ENCODE assay signal across 12 cellular contexts in the genomic region with DNA sequence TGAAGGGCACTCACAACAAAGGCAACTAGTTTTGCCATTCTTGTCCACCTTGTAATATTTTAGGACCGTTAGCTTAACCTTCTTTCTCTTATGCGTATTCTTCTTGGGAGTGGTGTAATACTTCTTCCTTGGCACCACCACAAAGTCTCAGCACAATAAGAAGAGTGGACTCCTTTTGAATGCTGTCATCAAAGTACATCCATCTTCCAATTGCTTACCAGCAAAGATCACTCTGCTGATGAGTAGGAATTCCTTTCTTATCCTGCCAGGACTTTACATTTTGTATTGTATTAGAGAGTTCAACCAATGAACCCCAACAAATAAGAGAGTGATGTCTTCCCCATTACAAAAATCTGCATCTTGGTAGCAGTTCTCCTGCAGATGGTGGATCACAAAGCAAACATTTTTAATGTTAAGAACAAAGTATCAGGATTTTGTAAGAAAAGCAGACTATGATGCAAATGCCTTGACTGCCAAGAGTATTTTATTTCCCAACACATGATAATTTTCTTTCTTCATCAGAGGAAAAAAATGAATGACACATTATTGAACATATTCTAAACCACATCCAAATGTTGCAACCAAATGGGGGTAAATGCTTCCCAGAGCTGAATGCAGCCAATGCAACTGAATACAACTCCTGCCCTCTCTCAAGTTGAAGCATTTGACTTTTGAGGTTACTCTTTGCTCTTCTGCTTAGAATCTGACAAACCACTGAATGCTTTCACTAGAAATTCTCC. TPM values are rescaled to one million over a fixed set of nuclear protein-coding genes. Genes with fewer than 3 reads are reported as not detected.
DNase-seq lines count a peak whose midpoint lies in the region; ATAC-seq lines count a peak whose summit lies in the region.
"Had no signal": no experiment of that assay in that cellular context is flagged by ENCODE, and none has a peak within 500 bp of the region (broad histone marks: within the 10 kb centered on the region; RNA-seq: fewer than 3 reads in every experiment).

No MANE protein-coding gene starts in this region.

- peak; percentile 88 for ATAC-seq in sciatic nerve
- ATAC-seq in GM21717 (IDR thresholded peaks at IDR 0.05; ENCODE audit: unreplicated experiment): no peak
- ATAC-seq: T-cell had no signal

- intact Hi-C loops in sciatic nerve (cut with DNase I): no loop called here
- intact Hi-C loops in activated CD4-positive, alpha-beta memory T cell treated with anti-CD3 and anti-CD28 coated beads for 36 hours (cut with micrococcal nuclease): no loop called here

- H3K27ac Mint-ChIP-seq in activated CD4-positive, alpha-beta memory T cell treated with anti-CD3 and anti-CD28 coated beads for 36 hours: no peak overlapping the region
- H3K27ac Mint-ChIP-seq: T-cell had no signal

- CTCF ChIA-PET in activated CD4-positive, alpha-beta memory T cell treated with anti-CD3 and anti-CD28 coated beads for 36 hours (lab: Charles Lee): interaction anchor here (0.5 kb wide), 1 partner anchor 14 kb away, joined by 3 read pairs; no protein-coding TSS in a partner anchor

- no peak overlapping the region for H3K4me3 Mint-ChIP-seq in activated CD4-positive, alpha-beta memory T cell treated with anti-CD3 and anti-CD28 coated beads for 36 hours
- H3K4me3 Mint-ChIP-seq: nephron, T-cell had no signal

- H3K36me3 Mint-ChIP-seq in activated CD4-positive, alpha-beta memory T cell treated with anti-CD3 and anti-CD28 coated beads for 36 hours: no peaks in the 10 kb centered on the region
- H3K36me3 Mint-ChIP-seq: T-cell had no signal

- peak; percentile 88 for DNase-seq in ELR (ENCODE audit: low read depth)
- peak; percentile 39 for DNase-seq in RPMI7951 (ENCODE audit: low read depth)
- peak; percentile 93 for DNase-seq in fibroblast of the conjunctiva (ENCODE audit: low read depth)
- DNase-seq in sciatic nerve (ENCODE audit: low spot score): no peak
- DNase-seq in GM19240 (ENCODE audit: insufficient read length, low spot score): no peak
- no peak for DNase-seq in T-helper 9 cell
- no peak for DNase-seq in activated CD4-positive, alpha-beta memory T cell treated with anti-CD3 and anti-CD28 coated beads for 36 hours
- DNase-seq: activated T-cell treated with anti-CD3 and anti-CD28 coated beads, Interleukin-2, amount 50 U/mL, for 48 hours; NCI-H1105; T-cell had no signal

- H3K4me1 Mint-ChIP-seq in activated CD4-positive, alpha-beta memory T cell treated with anti-CD3 and anti-CD28 coated beads for 36 hours (ENCODE audit: low read depth): peaks cover 13% of the 10 kb centered on the region

- H3K27me3 Mint-ChIP-seq in activated CD4-positive, alpha-beta memory T cell treated with anti-CD3 and anti-CD28 coated beads for 36 hours: peaks cover 5% of the 10 kb centered on the region
- H3K27me3 Mint-ChIP-seq: T-cell had no signal

- no peaks in the 10 kb centered on the region for H3K9me3 Mint-ChIP-seq in activated CD4-positive, alpha-beta memory T cell treated with anti-CD3 and anti-CD28 coated beads for 36 hours
- H3K9me3 Mint-ChIP-seq: nephron, T-cell had no signal

- POLR2A ChIA-PET in activated CD4-positive, alpha-beta memory T cell treated with anti-CD3 and anti-CD28 coated beads for 36 hours (lab: Charles Lee): no interaction called here

RNA-seq across cellular contexts. Expression of a gene that starts 5.1 kb away (rescaled TPM):
- total RNA-seq in RPMI7951 (2014; rRNA removed; shearing (Covaris generic)): 12.8 and 16.8 TPM in 2 replicates
- total RNA-seq in sciatic nerve: 68.1 TPM
- 10 to 100 TPM; 31.1 to 32.3 TPM for total RNA-seq in activated CD4-positive, alpha-beta memory T cell treated with anti-CD3 and anti-CD28 coated beads for 36 hours

RNA-seq across cellular contexts. Expression of a gene that starts 5.4 kb away (rescaled TPM):
- total RNA-seq in RPMI7951 (2014; rRNA removed; shearing (Covaris generic)): not detected in 2 replicates
- total RNA-seq in sciatic nerve: not detected
- not detected for total RNA-seq in activated CD4-positive, alpha-beta memory T cell treated with anti-CD3 and anti-CD28 coated beads for 36 hours
- total RNA-seq: T-cell had no signal

RNA-seq across cellular contexts. Expression of a gene that starts 44.7 kb away (rescaled TPM):
- 21.0 and 26.9 TPM in 2 replicates for total RNA-seq in RPMI7951 (2014; rRNA removed; shearing (Covaris generic))
- total RNA-seq in sciatic nerve: 52.0 TPM
- 10 to 100 TPM; 42.3 to 50.0 TPM for total RNA-seq in activated CD4-positive, alpha-beta memory T cell treated with anti-CD3 and anti-CD28 coated beads for 36 hours

Comparison
In these comparisons a context has a peak if more than half of its experiments do, and no peak if none do; other contexts are left out.
1. DNase-seq: peak in ELR (single experiment), RPMI7951 (single experiment) and fibroblast of the conjunctiva (single experiment); none in sciatic nerve (single experiment), GM19240 (single experiment), T-helper 9 cell (single experiment) and activated CD4-positive, alpha-beta memory T cell treated with anti-CD3 and anti-CD28 coated beads for 36 hours (single experiment).